In the genomic region with DNA sequence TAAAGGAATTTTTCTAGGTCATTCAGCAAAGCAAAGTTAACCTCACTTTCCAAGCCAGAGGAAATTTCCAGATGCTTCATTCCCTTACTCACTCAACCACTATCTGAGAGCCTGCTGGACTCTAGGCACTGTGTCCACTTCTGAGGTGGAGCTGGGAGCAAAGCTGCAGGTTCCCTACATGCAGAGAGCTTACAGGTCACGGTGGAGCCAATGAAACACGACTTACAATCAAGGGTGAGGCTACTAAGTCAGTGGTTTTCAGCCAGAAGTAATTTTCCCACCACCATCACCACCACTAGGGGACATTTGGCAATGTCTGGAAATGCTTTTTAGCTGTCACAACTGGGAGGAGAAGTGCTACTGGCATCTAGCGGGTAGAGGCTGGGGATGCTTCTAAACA, we compare ENCODE assay signal across 1 cellular context.
TF ChIP-seq lines count a peak whose summit lies in the region.

No MANE protein-coding gene starts in this region.

TF ChIP-seq in K562, 482 proteins besides CTCF, POLR2A, EP300 and RAD21:
- TF ChIP-seq, protein P1, sequence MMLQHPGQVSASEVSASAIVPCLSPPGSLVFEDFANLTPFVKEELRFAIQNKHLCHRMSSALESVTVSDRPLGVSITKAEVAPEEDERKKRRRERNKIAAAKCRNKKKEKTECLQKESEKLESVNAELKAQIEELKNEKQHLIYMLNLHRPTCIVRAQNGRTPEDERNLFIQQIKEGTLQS (IDR thresholded peaks at IDR 0.05): no peak
- TF ChIP-seq, protein P1 (CRISPR knock-in tag; conservative IDR thresholded peaks at IDR 0.05): no peak
- TF ChIP-seq PHB (CRISPR knock-in tag; IDR thresholded peaks at IDR 0.05) (no peak), HCFC1 (IDR thresholded peaks at IDR 0.05; ENCODE audit: low read depth, low read length) (no peak), SRSF9 (IDR thresholded peaks at IDR 0.05; ENCODE audit: borderline replicate concordance, low read depth, low read length) (no peak), SMC3 (conservative IDR thresholded peaks at IDR 0.05; ENCODE audit: insufficient read depth, low read depth, low read length) (no peak), ZEB2 (IDR thresholded peaks at IDR 0.05) (no peak), MED1 (CRISPR knock-in tag; IDR thresholded peaks at IDR 0.05; ENCODE audit: borderline replicate concordance) (no peak)
TF ChIP-seq in K562: peak in this region for 0.
